Comparison of ENCODE assay signal across 8 cellular contexts in the genomic region with DNA sequence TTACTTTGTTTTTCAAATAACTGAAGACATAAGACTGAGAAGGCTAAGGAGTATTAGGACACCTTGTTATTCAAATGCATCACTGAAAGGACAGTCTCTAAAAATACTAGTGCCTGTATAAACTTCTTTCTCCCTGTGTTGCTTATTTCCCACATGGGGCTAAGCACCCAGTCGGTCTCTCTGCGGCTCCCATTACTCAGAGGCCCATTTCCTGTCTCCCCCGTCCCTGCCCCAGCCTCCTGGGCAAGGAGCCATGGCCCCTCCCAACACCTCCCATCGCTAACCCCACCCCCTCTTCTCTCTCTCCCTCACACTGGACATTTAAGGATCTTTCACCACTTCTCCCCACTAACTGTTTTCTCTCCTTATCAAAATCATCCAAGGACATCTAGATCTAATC.
DNase-seq lines count a peak whose midpoint lies in the region; ATAC-seq and TF ChIP-seq lines count a peak whose summit lies in the region.

No MANE protein-coding gene starts in this region.

- H3K27ac ChIP-seq in CD4-positive, alpha-beta memory T cell (ENCODE audit: low read depth, low read length) = no peak overlapping the region

- no peak overlapping the region for H3K4me3 ChIP-seq in CD4-positive, alpha-beta memory T cell (ENCODE audit: low read length in 2 of 2)

- H3K4me1 Mint-ChIP-seq in CD4-positive, alpha-beta memory T cell = peaks cover 0 to 9% (median 5%) of the 10 kb centered on the region in 4 donors

- no peaks in the 10 kb centered on the region for H3K36me3 Mint-ChIP-seq in CD4-positive, alpha-beta memory T cell

- no peaks in the 10 kb centered on the region for H3K27me3 ChIP-seq in CD4-positive, alpha-beta memory T cell (ENCODE audit: insufficient read depth, low read length)

- no peak overlapping the region for H3K4me3 Mint-ChIP-seq in CD4-positive, alpha-beta memory T cell

- intact Hi-C loops in CD4-positive, alpha-beta memory T cell (cut with micrococcal nuclease) = no loop called here

- ATAC-seq in GM19463 (IDR thresholded peaks at IDR 0.05; ENCODE audit: unreplicated experiment) (peak; percentile 71), GM21529 (IDR thresholded peaks at IDR 0.05; ENCODE audit: unreplicated experiment) (no peak)

- H3K27me3 Mint-ChIP-seq in CD4-positive, alpha-beta memory T cell = peaks cover 4 to 13% of the 10 kb centered on the region in 2 donors

- CTCF ChIA-PET in CD4-positive, alpha-beta memory T cell (lab: Charles Lee; ENCODE audit: partially characterized antibody) = no interaction called here

- no peak overlapping the region for H3K27ac Mint-ChIP-seq in CD4-positive, alpha-beta memory T cell

- no peaks in the 10 kb centered on the region for H3K4me1 ChIP-seq in CD4-positive, alpha-beta memory T cell (ENCODE audit: insufficient read depth, low read length)

- no peaks in the 10 kb centered on the region for H3K9me3 Mint-ChIP-seq in CD4-positive, alpha-beta memory T cell

- no peaks in the 10 kb centered on the region for H3K36me3 ChIP-seq in CD4-positive, alpha-beta memory T cell (ENCODE audit: insufficient read depth, low read length)

- no peaks in the 10 kb centered on the region for H3K9me3 ChIP-seq in CD4-positive, alpha-beta memory T cell (ENCODE audit: control insufficient read depth in 1 of 2, low read length in 2 of 2)

- DNase-seq in MV-4-11 (lab: John Stamatoyannopoulos, UW) = peak; percentile 80
- peak; percentile 3 to 6 for DNase-seq in erythroblast (lab: John Stamatoyannopoulos, UW)
- DNase-seq in renal cortical epithelial cell (ENCODE audit: low read depth) = peak; percentile 36
- no peak for DNase-seq in hippocampal formation (lab: John Stamatoyannopoulos, UW)
- no peak for DNase-seq in amniotic stem cell (lab: John Stamatoyannopoulos, UW)
- no peak for DNase-seq in CD4-positive, alpha-beta memory T cell

- TF ChIP-seq POLR2A in erythroblast (IDR thresholded peaks at IDR 0.05; ENCODE audit: low read length) = no peak

- POLR2A ChIA-PET in CD4-positive, alpha-beta memory T cell (lab: Charles Lee; ENCODE audit: partially characterized antibody) = no interaction called here

Comparison
In these comparisons a context has a peak if more than half of its experiments do, and no peak if none do; other contexts are left out.
1. DNase-seq: peak in MV-4-11 (single experiment), erythroblast (2 of 2) and renal cortical epithelial cell (single experiment); none in hippocampal formation (0 of 2), amniotic stem cell (single experiment) and CD4-positive, alpha-beta memory T cell (0 of 5).